ENCODE assay signal across 9 cellular contexts in genomic region chr2:231679906-231680283, GRCh38. TPM values are rescaled to one million over a fixed set of nuclear protein-coding genes. Genes with fewer than 3 reads are reported as not detected.
DNase-seq lines count a peak whose midpoint lies in the region; ATAC-seq, FAIRE-seq and TF ChIP-seq lines count a peak whose summit lies in the region.
"Had no signal": no experiment of that assay in that cellular context is flagged by ENCODE, and none has a peak within 500 bp of the region (broad histone marks: within the 10 kb centered on the region; RNA-seq: fewer than 3 reads in every experiment).

No MANE protein-coding gene starts in this region.

- no peaks in the 10 kb centered on the region for H3K27me3 ChIP-seq in layer of hippocampus (ENCODE audit: control insufficient read depth, insufficient read depth, low read length)
- H3K27me3 ChIP-seq in thoracic aorta (replicated peaks; ENCODE audit: insufficient read depth), result no peaks in the 10 kb centered on the region

- peak overlapping the region; percentile 36 for H3K4me3 Mint-ChIP-seq in activated CD4-positive, alpha-beta T cell treated with anti-CD3 and anti-CD28 coated beads, Interleukin-2, amount 10 ng/mL, durations not matched to agents 7 days and 5 days
- H3K4me3 Mint-ChIP-seq in activated B cell treated with CpG ODN at 0.5 μM for 24 hours, result peak overlapping the region; percentile 77

- TF ChIP-seq CTCF in activated B cell treated with CpG ODN at 0.5 μM for 24 hours (IDR thresholded peaks at IDR 0.05) (no peak), thoracic aorta (IDR thresholded peaks at IDR 0.05) (no peak)

- no peaks in the 10 kb centered on the region for H3K36me3 ChIP-seq in thoracic aorta

- H3K9me3 ChIP-seq in thoracic aorta, result no peaks in the 10 kb centered on the region

- POLR2A ChIA-PET in activated CD4-positive, alpha-beta T cell treated with anti-CD3 and anti-CD28 coated beads, Interleukin-2, amount 10 ng/mL, durations not matched to agents 7 days and 5 days (lab: Charles Lee), result no interaction called here
- POLR2A ChIA-PET in activated B cell treated with CpG ODN at 0.5 μM for 24 hours (lab: Charles Lee), result interaction anchor here (1.0 to 12.0 kb wide), 7 partner anchors 7 to 67 kb away, joined by 3 to 280 read pairs (median 84); partner anchors contain the start of gene PTMA

- peaks cover 15% of the 10 kb centered on the region for H3K27me3 Mint-ChIP-seq in activated CD4-positive, alpha-beta T cell treated with anti-CD3 and anti-CD28 coated beads, Interleukin-2, amount 10 ng/mL, durations not matched to agents 7 days and 5 days
- H3K27me3 Mint-ChIP-seq in activated B cell treated with CpG ODN at 0.5 μM for 24 hours, result no peaks in the 10 kb centered on the region

- ATAC-seq in activated B cell treated with CpG ODN at 0.5 μM for 24 hours (ENCODE audit: low read depth), result no peak
- ATAC-seq in thoracic aorta (ENCODE audit: insufficient number of reproducible peaks, low FRiP score, low read depth), result no peak
- ATAC-seq in GM21528 (IDR thresholded peaks at IDR 0.05; ENCODE audit: low FRiP score, unreplicated experiment), result no peak

- CTCF ChIA-PET in activated CD4-positive, alpha-beta T cell treated with anti-CD3 and anti-CD28 coated beads, Interleukin-2, amount 10 ng/mL, durations not matched to agents 7 days and 5 days (lab: Charles Lee), result interaction anchor here (0.8 to 8.2 kb wide), 5 partner anchors 10 to 68 kb away, joined by 3 to 64 read pairs (median 4); no protein-coding TSS in a partner anchor
- CTCF ChIA-PET in activated B cell treated with CpG ODN at 0.5 μM for 24 hours (lab: Charles Lee), result interaction anchor here (0.9 to 20.2 kb wide), 6 partner anchors 24 to 105 kb away, joined by 3 to 429 read pairs (median 5); no protein-coding TSS in a partner anchor

- H3K4me1 Mint-ChIP-seq in activated CD4-positive, alpha-beta T cell treated with anti-CD3 and anti-CD28 coated beads, Interleukin-2, amount 10 ng/mL, durations not matched to agents 7 days and 5 days, result peaks cover 20% of the 10 kb centered on the region
- peaks cover 65% of the 10 kb centered on the region for H3K4me1 Mint-ChIP-seq in activated B cell treated with CpG ODN at 0.5 μM for 24 hours

- DNase-seq in activated CD4-positive, alpha-beta T cell treated with anti-CD3 and anti-CD28 coated beads, Interleukin-2, amount 10 ng/mL, durations not matched to agents 7 days and 5 days, result no peak
- no peak for DNase-seq in activated CD4-positive, alpha-beta T cell treated with anti-CD3 and anti-CD28 coated beads for 1 hour
- DNase-seq in activated B cell treated with CpG ODN at 0.5 μM for 24 hours (no peak), thoracic aorta (ENCODE audit: low spot score) (no peak), RCC 7860 (ENCODE audit: low spot score) (no peak), HPDE6-E6E7 (ENCODE audit: extremely low spot score) (no peak)
- DNase-seq: activated naive CD4-positive, alpha-beta T cell treated with anti-CD3 and anti-CD28 coated beads for 36 hours had no signal

- no peaks in the 10 kb centered on the region for H3K9me3 Mint-ChIP-seq in activated CD4-positive, alpha-beta T cell treated with anti-CD3 and anti-CD28 coated beads, Interleukin-2, amount 10 ng/mL, durations not matched to agents 7 days and 5 days
- H3K9me3 Mint-ChIP-seq in activated B cell treated with CpG ODN at 0.5 μM for 24 hours, result no peaks in the 10 kb centered on the region
- H3K9me3 Mint-ChIP-seq: activated naive CD4-positive, alpha-beta T cell treated with anti-CD3 and anti-CD28 coated beads for 36 hours had no signal

- no peaks in the 10 kb centered on the region for H3K36me3 Mint-ChIP-seq in activated CD4-positive, alpha-beta T cell treated with anti-CD3 and anti-CD28 coated beads, Interleukin-2, amount 10 ng/mL, durations not matched to agents 7 days and 5 days (ENCODE audit: low read depth)
- no peaks in the 10 kb centered on the region for H3K36me3 Mint-ChIP-seq in activated B cell treated with CpG ODN at 0.5 μM for 24 hours (ENCODE audit: low read depth)

- H3K4me3 ChIP-seq in thoracic aorta, result no peak overlapping the region

- H3K27ac Mint-ChIP-seq in activated CD4-positive, alpha-beta T cell treated with anti-CD3 and anti-CD28 coated beads, Interleukin-2, amount 10 ng/mL, durations not matched to agents 7 days and 5 days, result no peak overlapping the region
- peak overlapping the region; percentile 66 for H3K27ac Mint-ChIP-seq in activated B cell treated with CpG ODN at 0.5 μM for 24 hours
- H3K27ac Mint-ChIP-seq: activated naive CD4-positive, alpha-beta T cell treated with anti-CD3 and anti-CD28 coated beads for 36 hours had no signal

- peaks cover 4 to 22% of the 10 kb centered on the region in 2 donors for H3K4me1 ChIP-seq in thoracic aorta (ENCODE audit: control insufficient read depth in 1 of 2, low read depth in 2 of 2)

- FAIRE-seq in RCC 7860 (lab: Jason Lieb, UNC), result no peak

- intact Hi-C loops in activated B cell treated with CpG ODN at 0.5 μM for 24 hours (cut with micrococcal nuclease), result no loop called here

- H3K27ac ChIP-seq in layer of hippocampus (ENCODE audit: low read depth, low read length) (peak overlapping the region; percentile 98), thoracic aorta (peak overlapping the region; percentile 75 to 81)

RNA-seq across cellular contexts. Expression of gene PTMA, which starts 28.4 kb away (rescaled TPM):
- total RNA-seq in activated CD4-positive, alpha-beta T cell treated with anti-CD3 and anti-CD28 coated beads, Interleukin-2, amount 10 ng/mL, durations not matched to agents 7 days and 5 days, result 1,000 to 10,000 TPM; 1,700 to 2,208 TPM
- 1,531 and 1,680 TPM in 2 replicates for total RNA-seq in activated B cell treated with CpG ODN at 0.5 μM for 24 hours
- 1,000 to 10,000 TPM in 1 of 2 donors, 100 to 1,000 TPM in 1; 700 to 1,022 TPM for total RNA-seq in thoracic aorta
